9 cellular contexts compared by ENCODE assay signal in genomic region chr10:5281355-5281754, GRCh38.
"Had no signal": no experiment of that assay in that cellular context is flagged by ENCODE, and none has a peak within 500 bp of the region (broad histone marks: within the 10 kb centered on the region; RNA-seq: fewer than 3 reads in every experiment).

No MANE protein-coding gene starts in this region.

- FAIRE-seq: HTR-8/SVneo, K562 had no signal

- H3K27ac Mint-ChIP-seq: HFFc6 had no signal

- H3K4me1 ChIP-seq: HAP-1 had no signal

- H3K4me3 Mint-ChIP-seq: HFFc6 had no signal

- H3K4me3 ChIP-seq: HAP-1, K562 had no signal

- H3K9me3 Mint-ChIP-seq: HFFc6 had no signal

- ATAC-seq: HCT116, K562 had no signal

- DNase-seq: GOT3, H7, HFFc6, IMR-90, KG1 had no signal

- H3K36me3 ChIP-seq: HAP-1 had no signal

- H3K9me3 ChIP-seq: HAP-1 had no signal
